8 cellular contexts compared by ENCODE assay signal in genomic region chr19:10289836-10290438, GRCh38. TPM values are rescaled to one million over a fixed set of nuclear protein-coding genes. Genes with fewer than 3 reads are reported as not detected.
DNase-seq lines count a peak whose midpoint lies in the region; TF ChIP-seq lines count a peak whose summit lies in the region.

Gene ICAM5 (plus strand): TSS chr19:10289952. CDS start chr19:10290044, 92 bp downstream.

- no peak within 1 kb of the TSS for H3K27ac ChIP-seq in esophagus (ENCODE audit: low read depth in 2 of 2, low read length in 1 of 2)

- WGBS in esophagus, 2 donors: 1% methylated on average over 42 to 49 of the region's 49 CpGs

- no peak for DNase-seq in BE2C
- peak; percentile 31 for DNase-seq in HS-27A (ENCODE audit: low read depth)
- DNase-seq in activated CD4-positive, alpha-beta T cell treated with anti-CD3 and anti-CD28 coated beads for 48 hours: peak; percentile 56
- no peak for DNase-seq in retinal pigment epithelial cell (ENCODE audit: low read depth)
- no peak for DNase-seq in RKO (ENCODE audit: low spot score)
- DNase-seq in cerebellum (ENCODE audit: low spot score): no peak
- no peak for DNase-seq in NCI-H187 treated with DMSO at 0.1 percent for 48 hours (lab: John Stamatoyannopoulos, UW)

- TF ChIP-seq CTCF in BE2C (IDR thresholded peaks at IDR 0.05; ENCODE audit: low read depth, low read length): no peak
- no peak for TF ChIP-seq CTCF in retinal pigment epithelial cell (conservative IDR thresholded peaks at IDR 0.05; ENCODE audit: low read depth, low read length)

- H3K4me3 ChIP-seq in BE2C (ENCODE audit: low read depth, low read length) (peak within 1 kb of the TSS; percentile 23), esophagus (ENCODE audit: low read depth in 1 of 2, low read length in 2 of 2) (peak within 1 kb of the TSS; percentile 21 to 28), retinal pigment epithelial cell (ENCODE audit: low read length) (peak within 1 kb of the TSS; percentile 36)

- H3K9me3 ChIP-seq in BE2C: no peaks in the 10 kb centered on the region; the same call in 1 of the 2 replicates
- peaks cover 0 to 18% of the 10 kb centered on the region in 2 donors for H3K9me3 ChIP-seq in esophagus (ENCODE audit: control insufficient read depth in 2 of 2, insufficient read depth in 1 of 2, low read depth in 1 of 2, low read length in 1 of 2)

- H3K4me1 ChIP-seq in BE2C: no peaks in the 10 kb centered on the region
- H3K4me1 ChIP-seq in esophagus (ENCODE audit: control insufficient read depth in 2 of 2, insufficient read depth in 2 of 2, low read length in 1 of 2): peaks cover 23 to 54% of the 10 kb centered on the region in 2 donors

- H3K36me3 ChIP-seq in BE2C: no peaks in the 10 kb centered on the region
- H3K36me3 ChIP-seq in esophagus (ENCODE audit: control insufficient read depth in 2 of 2, insufficient read depth in 2 of 2, low read length in 1 of 2): peaks cover 0 to 1% of the 10 kb centered on the region in 2 donors

- H3K27me3 ChIP-seq in BE2C (peaks cover 75% of the 10 kb centered on the region), esophagus (ENCODE audit: control insufficient read depth in 1 of 2, insufficient read depth in 2 of 2, low read length in 2 of 2) (peaks cover 0 to 25% of the 10 kb centered on the region in 2 donors)

RNA-seq across cellular contexts. Expression of gene ICAM5, which starts in this region (rescaled TPM):
- 0.99 TPM for polyA plus RNA-seq in BE2C (2012; ENCODE audit: insufficient read depth, insufficient read length, low read depth)
- under 1 TPM; 0.27 to 0.45 TPM for polyA plus RNA-seq in esophagus
- 1.6 TPM for total RNA-seq in cerebellum

Comparison
In these comparisons a context has a peak if more than half of its experiments do, and no peak if none do; other contexts are left out.
1. DNase-seq: peak in HS-27A (single experiment) and activated CD4-positive, alpha-beta T cell treated with anti-CD3 and anti-CD28 coated beads for 48 hours (single experiment); none in BE2C (single experiment), retinal pigment epithelial cell (single experiment), RKO (single experiment), cerebellum (single experiment) and NCI-H187 treated with DMSO at 0.1 percent for 48 hours (single experiment).
2. Peak in every context shown above with its lines, with median percentiles within 50 percentile points of each other: H3K4me3 ChIP-seq.